13 cellular contexts compared by ENCODE assay signal in the genomic region with DNA sequence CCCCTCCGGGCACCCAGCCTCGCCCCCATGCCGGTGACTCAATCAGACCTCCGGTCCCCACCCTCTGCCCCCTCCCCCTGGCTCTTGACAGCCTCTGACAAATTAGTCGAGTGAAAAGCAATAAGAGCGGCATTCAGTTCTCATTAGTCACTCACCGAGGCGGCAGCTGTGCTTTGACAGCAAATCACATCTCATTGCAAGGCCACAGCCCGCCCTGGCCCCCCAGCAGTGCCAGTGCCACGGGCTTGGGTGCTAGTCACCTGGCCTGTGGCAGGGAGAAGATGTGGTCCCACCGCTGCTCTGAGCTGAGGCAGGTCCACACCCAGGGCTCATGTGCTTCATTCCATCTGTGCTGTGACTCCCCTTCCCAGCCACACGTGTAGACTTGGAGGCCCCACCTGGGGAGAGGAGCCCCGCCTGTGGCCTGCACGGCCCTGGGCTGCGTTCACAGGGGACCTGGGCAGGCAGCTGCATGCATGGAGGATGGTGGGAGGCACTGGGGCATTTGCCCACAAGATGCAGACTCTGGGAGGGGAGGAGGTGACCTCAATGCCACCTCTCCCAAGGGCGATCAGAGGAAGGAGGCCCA. TPM values are rescaled to one million over a fixed set of nuclear protein-coding genes. Genes with fewer than 3 reads are reported as not detected.
DNase-seq lines count a peak whose midpoint lies in the region; ATAC-seq and TF ChIP-seq lines count a peak whose summit lies in the region.
"Had no signal": no experiment of that assay in that cellular context is flagged by ENCODE, and none has a peak within 500 bp of the region (broad histone marks: within the 10 kb centered on the region; RNA-seq: fewer than 3 reads in every experiment).

No MANE protein-coding gene starts in this region.

- intact Hi-C loops in activated T-helper 1 cell treated with anti-CD3 and anti-CD28 coated beads, Interleukin-12 subunit alpha, Interleukin-12 subunit beta, Interleukin-2, Interleukin-4 antibody, amounts not matched to agents 30 ng/mL and 10 ng/mL and 1 ng/mL, durations not matched to agents 14 hours and 24 hours and 36 hours (cut with micrococcal nuclease) = no loop called here

- no peak for TF ChIP-seq CTCF in astrocyte of the cerebellum (IDR thresholded peaks at IDR 0.05; ENCODE audit: low read depth, low read length, missing control alignments)

- in situ Hi-C loops in astrocyte of the cerebellum (cut with HindIII; ENCODE audit: low sequenced_read_pairs) = no loop called here

- peak; percentile 35 for DNase-seq in AG08395 (ENCODE audit: low spot score)
- DNase-seq in HPDE6-E6E7 (ENCODE audit: extremely low spot score) = peak; percentile 68
- DNase-seq in astrocyte of the cerebellum (ENCODE audit: low read depth) = peak; percentile 29
- peak; percentile 82 for DNase-seq in kidney glomerular epithelial cell (lab: John Stamatoyannopoulos, UW)
- no peak for DNase-seq in NCI-H1092 (lab: John Stamatoyannopoulos, UW)
- no peak for DNase-seq in activated T-helper 1 cell treated with anti-CD3 and anti-CD28 coated beads, Interleukin-12 subunit alpha, Interleukin-12 subunit beta, Interleukin-2, Interleukin-4 antibody, amounts not matched to agents 30 ng/mL and 10 ng/mL and 1 ng/mL, durations not matched to agents 14 hours and 24 hours and 36 hours (ENCODE audit: low spot score)
- DNase-seq in stimulated activated naive CD8-positive, alpha-beta T cell treated with anti-CD3 and anti-CD28 coated beads, Interleukin-15, Interleukin-2, amounts not matched to agents 100 U/mL and 50 U/mL, for 24 hours = no peak
- DNase-seq: amniotic stem cell; NCI-H1092 treated with DMSO at 0.1 percent for 48 hours; stimulated activated naive CD4-positive, alpha-beta T cell; T-helper 2 cell had no signal

- no peak for ATAC-seq in HG02981 (IDR thresholded peaks at IDR 0.05; ENCODE audit: unreplicated experiment)
- no peak for ATAC-seq in stimulated activated naive CD8-positive, alpha-beta T cell treated with anti-CD3 and anti-CD28 coated beads, Interleukin-15, Interleukin-2, amounts not matched to agents 100 U/mL and 50 U/mL, for 24 hours

- H3K4me3 Mint-ChIP-seq in activated T-helper 1 cell treated with anti-CD3 and anti-CD28 coated beads, Interleukin-12 subunit alpha, Interleukin-12 subunit beta, Interleukin-2, Interleukin-4 antibody, amounts not matched to agents 30 ng/mL and 10 ng/mL and 1 ng/mL, durations not matched to agents 14 hours and 24 hours and 36 hours = no peak overlapping the region
- H3K4me3 Mint-ChIP-seq: neural crest cell had no signal

- no peak overlapping the region for H3K4me3 ChIP-seq in astrocyte of the cerebellum (ENCODE audit: low read depth, low read length)

- no peak overlapping the region for H3K27ac Mint-ChIP-seq in activated T-helper 1 cell treated with anti-CD3 and anti-CD28 coated beads, Interleukin-12 subunit alpha, Interleukin-12 subunit beta, Interleukin-2, Interleukin-4 antibody, amounts not matched to agents 30 ng/mL and 10 ng/mL and 1 ng/mL, durations not matched to agents 14 hours and 24 hours and 36 hours

- no peaks in the 10 kb centered on the region for H3K9me3 Mint-ChIP-seq in activated T-helper 1 cell treated with anti-CD3 and anti-CD28 coated beads, Interleukin-12 subunit alpha, Interleukin-12 subunit beta, Interleukin-2, Interleukin-4 antibody, amounts not matched to agents 30 ng/mL and 10 ng/mL and 1 ng/mL, durations not matched to agents 14 hours and 24 hours and 36 hours
- H3K9me3 Mint-ChIP-seq: neural crest cell had no signal

- peaks cover 2% of the 10 kb centered on the region for H3K27me3 Mint-ChIP-seq in activated T-helper 1 cell treated with anti-CD3 and anti-CD28 coated beads, Interleukin-12 subunit alpha, Interleukin-12 subunit beta, Interleukin-2, Interleukin-4 antibody, amounts not matched to agents 30 ng/mL and 10 ng/mL and 1 ng/mL, durations not matched to agents 14 hours and 24 hours and 36 hours (ENCODE audit: insufficient read depth)

- H3K4me1 Mint-ChIP-seq in activated T-helper 1 cell treated with anti-CD3 and anti-CD28 coated beads, Interleukin-12 subunit alpha, Interleukin-12 subunit beta, Interleukin-2, Interleukin-4 antibody, amounts not matched to agents 30 ng/mL and 10 ng/mL and 1 ng/mL, durations not matched to agents 14 hours and 24 hours and 36 hours (ENCODE audit: low read depth) = no peaks in the 10 kb centered on the region

- no peaks in the 10 kb centered on the region for H3K36me3 Mint-ChIP-seq in activated T-helper 1 cell treated with anti-CD3 and anti-CD28 coated beads, Interleukin-12 subunit alpha, Interleukin-12 subunit beta, Interleukin-2, Interleukin-4 antibody, amounts not matched to agents 30 ng/mL and 10 ng/mL and 1 ng/mL, durations not matched to agents 14 hours and 24 hours and 36 hours (ENCODE audit: low read depth)

RNA-seq across cellular contexts. Expression of gene TH, which starts 7.4 kb away (rescaled TPM):
- total RNA-seq in activated T-helper 1 cell treated with anti-CD3 and anti-CD28 coated beads, Interleukin-12 subunit alpha, Interleukin-12 subunit beta, Interleukin-2, Interleukin-4 antibody, amounts not matched to agents 30 ng/mL and 10 ng/mL and 1 ng/mL, durations not matched to agents 14 hours and 24 hours and 36 hours = not detected in 2 replicates

RNA-seq across cellular contexts. Expression of gene INS, which starts 18.0 kb away (rescaled TPM):
- not detected in 2 replicates for total RNA-seq in activated T-helper 1 cell treated with anti-CD3 and anti-CD28 coated beads, Interleukin-12 subunit alpha, Interleukin-12 subunit beta, Interleukin-2, Interleukin-4 antibody, amounts not matched to agents 30 ng/mL and 10 ng/mL and 1 ng/mL, durations not matched to agents 14 hours and 24 hours and 36 hours
- total RNA-seq: neural crest cell had no signal

RNA-seq across cellular contexts. Expression of gene IGF2, which starts 39.8 kb away (rescaled TPM):
- total RNA-seq in activated T-helper 1 cell treated with anti-CD3 and anti-CD28 coated beads, Interleukin-12 subunit alpha, Interleukin-12 subunit beta, Interleukin-2, Interleukin-4 antibody, amounts not matched to agents 30 ng/mL and 10 ng/mL and 1 ng/mL, durations not matched to agents 14 hours and 24 hours and 36 hours = 1.2 and 1.5 TPM in 2 replicates

Comparison
In these comparisons a context has a peak if more than half of its experiments do, and no peak if none do; other contexts are left out.
1. DNase-seq: peak in AG08395 (single experiment), HPDE6-E6E7 (single experiment), astrocyte of the cerebellum (single experiment) and kidney glomerular epithelial cell (single experiment); none in NCI-H1092 (single experiment), activated T-helper 1 cell treated with anti-CD3 and anti-CD28 coated beads, Interleukin-12 subunit alpha, Interleukin-12 subunit beta, Interleukin-2, Interleukin-4 antibody, amounts not matched to agents 30 ng/mL and 10 ng/mL and 1 ng/mL, durations not matched to agents 14 hours and 24 hours and 36 hours (single experiment) and stimulated activated naive CD8-positive, alpha-beta T cell treated with anti-CD3 and anti-CD28 coated beads, Interleukin-15, Interleukin-2, amounts not matched to agents 100 U/mL and 50 U/mL, for 24 hours (single experiment).